ENCODE assay signal across 1 cellular context in the genomic region with DNA sequence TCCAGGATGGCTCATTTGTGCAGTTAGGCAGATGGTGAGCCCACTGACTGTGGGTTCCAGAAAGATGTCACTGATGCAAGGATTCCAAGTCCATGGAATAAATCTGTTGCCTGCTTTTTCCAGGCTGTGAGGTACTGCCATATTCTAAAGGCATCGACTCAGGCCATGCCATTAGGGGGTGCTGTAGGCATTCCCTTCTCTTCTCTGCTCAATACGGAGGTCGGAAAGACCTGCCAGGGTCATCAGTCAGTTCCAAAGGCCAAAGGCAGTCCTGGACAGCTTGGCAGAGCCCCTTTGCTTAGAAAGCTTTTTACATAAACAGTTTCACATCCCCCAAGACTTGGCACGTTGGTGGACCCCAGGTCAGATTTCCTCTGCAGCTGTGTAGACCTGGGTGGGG.
TF ChIP-seq lines count a peak whose summit lies in the region.

No MANE protein-coding gene starts in this region.

TF ChIP-seq in H1, 55 proteins besides CTCF, POLR2A, EP300 and RAD21 (continued from another document):
- TF ChIP-seq CREB1 (IDR thresholded peaks at IDR 0.05) (no peak), YY1 (IDR thresholded peaks at IDR 0.05; ENCODE audit: low read depth, low read length) (0 out of 2 replicates have a peak, but pooled peaks have one; percentile 54), SIN3A (conservative IDR thresholded peaks at IDR 0.05 in 1 of 2, IDR thresholded peaks at IDR 0.05 in 1 of 2; ENCODE audit: low read depth in 1 of 2, low read length in 2 of 2) (peak in 1 of 2 experiments; percentile 63; a peak in 2 of 4 replicates)
